In the genomic region with DNA sequence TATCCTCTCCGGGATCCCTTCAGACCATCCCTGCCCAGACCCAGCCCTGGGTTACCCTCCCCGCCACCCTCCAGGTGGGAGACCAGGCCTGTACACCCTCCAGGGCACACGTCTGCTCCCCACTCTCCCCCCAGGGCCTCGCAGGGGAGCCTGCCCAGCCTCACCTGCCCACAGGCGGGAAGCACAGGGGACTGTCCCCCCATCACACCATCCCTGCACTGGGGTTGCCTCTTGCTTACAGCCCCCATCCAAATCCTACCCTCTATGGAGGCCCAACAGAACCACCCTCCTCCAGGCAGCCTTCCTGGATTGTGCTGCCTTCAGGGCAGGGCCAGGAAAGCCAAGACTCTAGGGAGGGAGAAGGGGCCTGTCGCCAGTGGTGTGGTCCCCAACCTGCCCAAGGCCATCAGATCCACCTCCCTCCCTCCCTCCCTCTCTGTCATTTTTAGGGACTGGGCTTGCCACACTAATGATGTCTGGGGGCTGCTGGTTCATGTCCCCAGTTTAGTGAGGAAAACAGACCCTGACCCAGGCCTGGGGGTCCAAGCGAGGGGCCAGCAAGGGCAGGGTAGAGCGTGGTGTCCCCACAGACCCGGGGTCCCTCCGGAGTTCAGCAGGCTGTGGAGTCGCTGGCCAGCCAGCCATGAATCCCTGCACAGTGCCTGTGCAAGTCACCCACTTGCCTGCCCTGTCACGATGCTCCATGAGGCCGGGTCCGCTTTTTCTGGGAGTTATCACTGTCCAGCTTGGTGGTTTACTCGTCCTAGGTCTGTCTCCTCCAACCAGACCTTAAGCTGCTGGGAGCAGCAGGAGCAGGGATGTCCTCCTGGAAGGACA, we compare ENCODE assay signal across 19 cellular contexts.
"Had no signal": no experiment of that assay in that cellular context is flagged by ENCODE, and none has a peak within 500 bp of the region (broad histone marks: within the 10 kb centered on the region; RNA-seq: fewer than 3 reads in every experiment).

No MANE protein-coding gene starts in this region.

- H3K4me1 ChIP-seq: ascending aorta, breast epithelium, gastroesophageal sphincter, heart right ventricle, parathyroid adenoma, upper lobe of left lung had no signal

- H3K27ac ChIP-seq: ascending aorta, breast epithelium, gastroesophageal sphincter, heart right ventricle, parathyroid adenoma, upper lobe of left lung had no signal

- H3K4me3 Mint-ChIP-seq: activated B cell treated with CpG ODN at 0.5 μM for 24 hours; activated CD8-positive, alpha-beta T cell treated with anti-CD3 and anti-CD28 coated beads for 36 hours; activated T-helper 1 cell treated with anti-CD3 and anti-CD28 coated beads, Interleukin-12 subunit alpha, Interleukin-12 subunit beta, Interleukin-2, Interleukin-4 antibody, amounts not matched to agents 30 ng/mL and 10 ng/mL and 1 ng/mL, durations not matched to agents 14 hours and 24 hours and 36 hours; naive B cell; stimulated activated naive CD8-positive, alpha-beta T cell treated with anti-CD3 and anti-CD28 coated beads, Interleukin-15, Interleukin-2, amounts not matched to agents 100 ng/mL and 50 ng/mL, for 24 hours; T-helper 2 cell treated with Interferon-gamma antibody and Interleukin-4, amounts not matched to agents 5 μg/mL and 100 μg/mL, for 36 hours had no signal

- H3K4me3 ChIP-seq: ascending aorta, gastroesophageal sphincter, heart right ventricle, upper lobe of left lung had no signal

- H3K27me3 Mint-ChIP-seq: activated B cell treated with CpG ODN at 0.5 μM for 24 hours; activated CD8-positive, alpha-beta T cell treated with anti-CD3 and anti-CD28 coated beads for 36 hours; stimulated activated naive CD8-positive, alpha-beta T cell treated with anti-CD3 and anti-CD28 coated beads, Interleukin-15, Interleukin-2, amounts not matched to agents 100 ng/mL and 50 ng/mL, for 24 hours had no signal

- H3K9me3 ChIP-seq: ascending aorta, breast epithelium, gastroesophageal sphincter, heart right ventricle, upper lobe of left lung had no signal

- H3K27ac Mint-ChIP-seq: activated B cell treated with CpG ODN at 0.5 μM for 24 hours; activated CD8-positive, alpha-beta T cell treated with anti-CD3 and anti-CD28 coated beads for 36 hours; activated T-helper 1 cell treated with anti-CD3 and anti-CD28 coated beads, Interleukin-12 subunit alpha, Interleukin-12 subunit beta, Interleukin-2, Interleukin-4 antibody, amounts not matched to agents 30 ng/mL and 10 ng/mL and 1 ng/mL, durations not matched to agents 14 hours and 24 hours and 36 hours; naive B cell; stimulated activated naive CD8-positive, alpha-beta T cell treated with anti-CD3 and anti-CD28 coated beads, Interleukin-15, Interleukin-2, amounts not matched to agents 100 ng/mL and 50 ng/mL, for 24 hours; T-helper 2 cell treated with Interferon-gamma antibody and Interleukin-4, amounts not matched to agents 5 μg/mL and 100 μg/mL, for 36 hours had no signal

- H3K27me3 ChIP-seq: ascending aorta had no signal

- H3K4me1 Mint-ChIP-seq: activated B cell treated with CpG ODN at 0.5 μM for 24 hours, naive B cell had no signal

- ATAC-seq: activated CD8-positive, alpha-beta T cell treated with anti-CD3 and anti-CD28 coated beads for 36 hours; gastroesophageal sphincter had no signal

- DNase-seq: activated B cell treated with CpG ODN at 0.5 μM for 24 hours; activated CD4-positive, alpha-beta T cell treated with anti-CD3 and anti-CD28 coated beads for 48 hours; activated CD8-positive, alpha-beta T cell treated with anti-CD3 and anti-CD28 coated beads for 36 hours; activated naive CD4-positive, alpha-beta T cell; dermis blood vessel endothelial cell; erythroblast; heart right ventricle; mammary epithelial cell; naive B cell; retina; stimulated activated CD4-positive, alpha-beta T cell treated with anti-CD3 and anti-CD28 coated beads, Interleukin-4, amount 100 ng/mL, for 24 hours had no signal

- H3K9me3 Mint-ChIP-seq: activated CD8-positive, alpha-beta T cell treated with anti-CD3 and anti-CD28 coated beads for 36 hours; activated T-helper 1 cell treated with anti-CD3 and anti-CD28 coated beads, Interleukin-12 subunit alpha, Interleukin-12 subunit beta, Interleukin-2, Interleukin-4 antibody, amounts not matched to agents 30 ng/mL and 10 ng/mL and 1 ng/mL, durations not matched to agents 14 hours and 24 hours and 36 hours; stimulated activated naive CD8-positive, alpha-beta T cell treated with anti-CD3 and anti-CD28 coated beads, Interleukin-15, Interleukin-2, amounts not matched to agents 100 ng/mL and 50 ng/mL, for 24 hours; T-helper 2 cell treated with Interferon-gamma antibody and Interleukin-4, amounts not matched to agents 5 μg/mL and 100 μg/mL, for 36 hours had no signal

- H3K36me3 ChIP-seq: ascending aorta, breast epithelium, gastroesophageal sphincter, heart right ventricle, upper lobe of left lung had no signal

- H3K36me3 Mint-ChIP-seq: naive B cell had no signal
